Comparison of ENCODE assay signal across 27 cellular contexts in genomic region chr20:32050324-32050723, GRCh38. TPM values are rescaled to one million over a fixed set of nuclear protein-coding genes. Genes with fewer than 3 reads are reported as not detected.
"Had no signal": no experiment of that assay in that cellular context is flagged by ENCODE, and none has a peak within 500 bp of the region (broad histone marks: within the 10 kb centered on the region; RNA-seq: fewer than 3 reads in every experiment).

No MANE protein-coding gene starts in this region.

- H3K9me3 Mint-ChIP-seq: activated CD4-positive, alpha-beta memory T cell treated with anti-CD3 and anti-CD28 coated beads for 36 hours; activated CD4-positive, alpha-beta T cell treated with anti-CD3 and anti-CD28 coated beads, Interleukin-2, amount 10 ng/mL, durations not matched to agents 7 days and 5 days; activated naive CD4-positive, alpha-beta T cell treated with anti-CD3 and anti-CD28 coated beads for 36 hours; activated T-helper 17 cell treated with anti-CD3 and anti-CD28 coated beads, Interleukin-2, amount 50 U/mL, for 72 hours; central memory CD8-positive, alpha-beta T cell; T-helper 1 cell treated with Interleukin-12 subunit alpha and Interleukin-12 subunit beta and Interleukin-4 antibody, amounts not matched to agents 30 μg/mL and 1 μg/mL, for 36 hours had no signal

- H3K27ac Mint-ChIP-seq: activated CD4-positive, alpha-beta memory T cell treated with anti-CD3 and anti-CD28 coated beads for 36 hours; activated CD4-positive, alpha-beta T cell treated with anti-CD3 and anti-CD28 coated beads, Interleukin-2, amount 10 ng/mL, durations not matched to agents 7 days and 5 days; activated naive CD4-positive, alpha-beta T cell treated with anti-CD3 and anti-CD28 coated beads for 36 hours; activated naive CD8-positive, alpha-beta T cell; activated T-helper 17 cell treated with anti-CD3 and anti-CD28 coated beads, Interleukin-2, amount 50 U/mL, for 72 hours; brain; T-helper 1 cell treated with Interleukin-12 subunit alpha and Interleukin-12 subunit beta and Interleukin-4 antibody, amounts not matched to agents 30 μg/mL and 1 μg/mL, for 36 hours had no signal

- ATAC-seq: activated T-helper 17 cell treated with anti-CD3 and anti-CD28 coated beads, Interleukin-2, amount 50 U/mL, for 72 hours had no signal

- H3K36me3 Mint-ChIP-seq: activated CD4-positive, alpha-beta memory T cell treated with anti-CD3 and anti-CD28 coated beads for 36 hours; activated naive CD8-positive, alpha-beta T cell had no signal

- H3K4me3 Mint-ChIP-seq: activated CD4-positive, alpha-beta memory T cell treated with anti-CD3 and anti-CD28 coated beads for 36 hours; activated CD4-positive, alpha-beta T cell treated with anti-CD3 and anti-CD28 coated beads, Interleukin-2, amount 10 ng/mL, durations not matched to agents 7 days and 5 days; activated naive CD4-positive, alpha-beta T cell treated with anti-CD3 and anti-CD28 coated beads for 36 hours; activated naive CD8-positive, alpha-beta T cell; activated T-helper 17 cell treated with anti-CD3 and anti-CD28 coated beads, Interleukin-2, amount 50 U/mL, for 72 hours; brain; central memory CD8-positive, alpha-beta T cell had no signal

- DNase-seq: activated CD4-positive, alpha-beta memory T cell treated with anti-CD3 and anti-CD28 coated beads for 36 hours; activated CD4-positive, alpha-beta T cell treated with anti-CD3 and anti-CD28 coated beads, Interleukin-2, amount 10 ng/mL, durations not matched to agents 7 days and 5 days; activated CD4-positive, CD25-positive, alpha-beta regulatory T cell; activated gamma-delta T cell; activated naive CD4-positive, alpha-beta T cell treated with anti-CD3 and anti-CD28 coated beads for 36 hours; activated T-cell treated with anti-CD3 and anti-CD28 coated beads for 4 hours; activated T-cell treated with anti-CD3 and anti-CD28 coated beads, Interleukin-2, amount 50 U/mL, for 48 hours; Kasumi-1; NCI-H1092 treated with DMSO at 0.1 percent for 48 hours; NCI-H1417 treated with DMSO at 0.1 percent for 48 hours; NCI-H1694; NCI-H2029; NCI-H2107; NCI-H2171 treated with DMSO at 0.1 percent for 48 hours; NCI-H226; NCI-H510A; NCI-H526 treated with DMSO at 0.1 percent for 48 hours; PC-9; SHP77 treated with DMSO at 0.1 percent for 48 hours; T-helper 9 cell had no signal

RNA-seq across cellular contexts. Expression of gene HCK, which starts 1.7 kb away (rescaled TPM):
- total RNA-seq: activated CD4-positive, alpha-beta memory T cell treated with anti-CD3 and anti-CD28 coated beads for 36 hours; activated CD4-positive, alpha-beta T cell treated with anti-CD3 and anti-CD28 coated beads, Interleukin-2, amount 10 ng/mL, durations not matched to agents 7 days and 5 days; activated CD8-positive, alpha-beta memory T cell treated with anti-CD3 and anti-CD28 coated beads for 36 hours; activated naive CD4-positive, alpha-beta T cell treated with anti-CD3 and anti-CD28 coated beads for 36 hours; PC-9; SK-MEL-5 had no signal

RNA-seq across cellular contexts. Expression of gene CCM2L, which starts 40.1 kb away (rescaled TPM):
- total RNA-seq: activated CD4-positive, alpha-beta memory T cell treated with anti-CD3 and anti-CD28 coated beads for 36 hours; activated CD4-positive, alpha-beta T cell treated with anti-CD3 and anti-CD28 coated beads, Interleukin-2, amount 10 ng/mL, durations not matched to agents 7 days and 5 days; activated CD8-positive, alpha-beta memory T cell treated with anti-CD3 and anti-CD28 coated beads for 36 hours; activated naive CD4-positive, alpha-beta T cell treated with anti-CD3 and anti-CD28 coated beads for 36 hours; activated T-helper 17 cell treated with anti-CD3 and anti-CD28 coated beads, Interleukin-2, amount 50 U/mL, for 72 hours had no signal
